In genomic region chr19:1103691-1104451, GRCh38 we compare ENCODE assay signal across 1 cellular context.
TF ChIP-seq lines count a peak whose summit lies in the region.

Gene GPX4 (plus strand): TSS chr19:1103994. CDS start chr19:1104044, 50 bp downstream.

TF ChIP-seq in HepG2, 621 proteins besides CTCF, POLR2A, EP300 and RAD21 (continued from another document and continues in another):
- TF ChIP-seq ZSCAN31 (CRISPR knock-in tag; IDR thresholded peaks at IDR 0.05; ENCODE audit: low read depth) (peak; percentile 85), BRCA1 (CRISPR knock-in tag; IDR thresholded peaks at IDR 0.05) (no peak), CREB1 (IDR thresholded peaks at IDR 0.05) (peak; percentile 88), CREB1 (CRISPR knock-in tag; IDR thresholded peaks at IDR 0.05) (no peak), ZNF883 (CRISPR knock-in tag; IDR thresholded peaks at IDR 0.05; ENCODE audit: not compliant biosample characterization) (peak; percentile 93), RNF219 (CRISPR knock-in tag; IDR thresholded peaks at IDR 0.05) (no peak), ZNF205 (CRISPR knock-in tag; IDR thresholded peaks at IDR 0.05) (peak; percentile 100), ZNF598 (CRISPR knock-in tag; IDR thresholded peaks at IDR 0.05; ENCODE audit: borderline replicate concordance) (0 out of 2 replicates have a peak, but pooled peaks have one; percentile 56), SIN3B (IDR thresholded peaks at IDR 0.05; ENCODE audit: low read length) (no peak), HOXD1 (CRISPR knock-in tag; IDR thresholded peaks at IDR 0.05) (no peak), ZMYM4 (CRISPR knock-in tag; IDR thresholded peaks at IDR 0.05) (no peak), STAG1 (CRISPR knock-in tag; IDR thresholded peaks at IDR 0.05) (no peak; the same call in 1 of the 2 replicates), BRD4 (CRISPR knock-in tag; IDR thresholded peaks at IDR 0.05) (no peak; the same call in 1 of the 2 replicates), WIZ (CRISPR knock-in tag; IDR thresholded peaks at IDR 0.05) (0 out of 2 replicates have a peak, but pooled peaks have one; percentile 42), SRSF9 (IDR thresholded peaks at IDR 0.05; ENCODE audit: borderline replicate concordance, insufficient read depth, low read depth, low read length, poor library complexity, severe bottlenecking) (no peak), ZBTB7A (CRISPR knock-in tag; IDR thresholded peaks at IDR 0.05) (peak; percentile 90), ZNF768 (CRISPR knock-in tag; IDR thresholded peaks at IDR 0.05) (no peak), ZNF839 (CRISPR knock-in tag; IDR thresholded peaks at IDR 0.05; ENCODE audit: borderline replicate concordance) (no peak), ZNF235 (CRISPR knock-in tag; IDR thresholded peaks at IDR 0.05; ENCODE audit: borderline replicate concordance) (0 out of 2 replicates have a peak, but pooled peaks have one; percentile 62), KAT8 (CRISPR knock-in tag; IDR thresholded peaks at IDR 0.05) (peak; percentile 52; the same call in 1 of the 2 replicates), ZNF142 (CRISPR knock-in tag; IDR thresholded peaks at IDR 0.05) (0 out of 2 replicates have a peak, but pooled peaks have one; percentile 29), XBP1 (CRISPR knock-in tag; IDR thresholded peaks at IDR 0.05) (no peak; the same call in 1 of the 2 replicates), ZNF251 (CRISPR knock-in tag; IDR thresholded peaks at IDR 0.05) (no peak), ZNF562 (CRISPR knock-in tag; IDR thresholded peaks at IDR 0.05; ENCODE audit: borderline replicate concordance) (no peak), MTERF4 (CRISPR knock-in tag; IDR thresholded peaks at IDR 0.05) (peak; percentile 91; the same call in 1 of the 2 replicates), ZNF501 (CRISPR knock-in tag; IDR thresholded peaks at IDR 0.05) (peak; percentile 61), ZNF276 (CRISPR knock-in tag; IDR thresholded peaks at IDR 0.05; ENCODE audit: low read depth) (no peak), MTA3 (CRISPR knock-in tag; IDR thresholded peaks at IDR 0.05) (no peak), FOXC1 (CRISPR knock-in tag; IDR thresholded peaks at IDR 0.05; ENCODE audit: borderline replicate concordance) (peak; percentile 59; the same call in 1 of the 2 replicates), ZBTB21 (CRISPR knock-in tag; IDR thresholded peaks at IDR 0.05) (no peak), EZH2 (conservative IDR thresholded peaks at IDR 0.05; ENCODE audit: low read depth, low read length) (no peak), LCORL (IDR thresholded peaks at IDR 0.05) (no peak), LCORL (CRISPR knock-in tag; IDR thresholded peaks at IDR 0.05) (no peak), MED13 (CRISPR knock-in tag; IDR thresholded peaks at IDR 0.05) (0 out of 2 replicates have a peak, but pooled peaks have one; percentile 25), MXD1 (CRISPR knock-in tag; IDR thresholded peaks at IDR 0.05) (no peak), RCOR2 (CRISPR knock-in tag; IDR thresholded peaks at IDR 0.05) (no peak), ZNF790 (CRISPR knock-in tag; IDR thresholded peaks at IDR 0.05; ENCODE audit: borderline replicate concordance) (peak; percentile 92; the same call in 1 of the 2 replicates), LRRFIP1 (CRISPR knock-in tag; conservative IDR thresholded peaks at IDR 0.05) (no peak), TARDBP (CRISPR knock-in tag; IDR thresholded peaks at IDR 0.05) (peak; percentile 21; the same call in 1 of the 2 replicates), LBX2 (CRISPR knock-in tag; IDR thresholded peaks at IDR 0.05; ENCODE audit: borderline replicate concordance) (peak; percentile 67; the same call in 1 of the 2 replicates), RBFOX2 (IDR thresholded peaks at IDR 0.05; ENCODE audit: low read depth, low read length) (peak; percentile 99), ERF (CRISPR knock-in tag; IDR thresholded peaks at IDR 0.05) (peak; percentile 28), NCOR1 (IDR thresholded peaks at IDR 0.05; ENCODE audit: borderline replicate concordance, low read length) (no peak; the same call in 1 of the 2 replicates), THYN1 (CRISPR knock-in tag; IDR thresholded peaks at IDR 0.05; ENCODE audit: borderline replicate concordance, low read depth) (no peak), ZNF766 (CRISPR knock-in tag; IDR thresholded peaks at IDR 0.05; ENCODE audit: borderline replicate concordance) (no peak), NFIC (IDR thresholded peaks at IDR 0.05; ENCODE audit: low read length) (no peak), ZC3H4 (CRISPR knock-in tag; IDR thresholded peaks at IDR 0.05; ENCODE audit: borderline replicate concordance) (0 out of 2 replicates have a peak, but pooled peaks have one; percentile 22), ZNF580 (CRISPR knock-in tag; IDR thresholded peaks at IDR 0.05; ENCODE audit: borderline replicate concordance, low read depth) (peak; percentile 51; the same call in 1 of the 2 replicates), TMF1 (CRISPR knock-in tag; IDR thresholded peaks at IDR 0.05; ENCODE audit: low read depth) (peak; percentile 72)
